ENCODE assay signal across 8 cellular contexts in the genomic region with DNA sequence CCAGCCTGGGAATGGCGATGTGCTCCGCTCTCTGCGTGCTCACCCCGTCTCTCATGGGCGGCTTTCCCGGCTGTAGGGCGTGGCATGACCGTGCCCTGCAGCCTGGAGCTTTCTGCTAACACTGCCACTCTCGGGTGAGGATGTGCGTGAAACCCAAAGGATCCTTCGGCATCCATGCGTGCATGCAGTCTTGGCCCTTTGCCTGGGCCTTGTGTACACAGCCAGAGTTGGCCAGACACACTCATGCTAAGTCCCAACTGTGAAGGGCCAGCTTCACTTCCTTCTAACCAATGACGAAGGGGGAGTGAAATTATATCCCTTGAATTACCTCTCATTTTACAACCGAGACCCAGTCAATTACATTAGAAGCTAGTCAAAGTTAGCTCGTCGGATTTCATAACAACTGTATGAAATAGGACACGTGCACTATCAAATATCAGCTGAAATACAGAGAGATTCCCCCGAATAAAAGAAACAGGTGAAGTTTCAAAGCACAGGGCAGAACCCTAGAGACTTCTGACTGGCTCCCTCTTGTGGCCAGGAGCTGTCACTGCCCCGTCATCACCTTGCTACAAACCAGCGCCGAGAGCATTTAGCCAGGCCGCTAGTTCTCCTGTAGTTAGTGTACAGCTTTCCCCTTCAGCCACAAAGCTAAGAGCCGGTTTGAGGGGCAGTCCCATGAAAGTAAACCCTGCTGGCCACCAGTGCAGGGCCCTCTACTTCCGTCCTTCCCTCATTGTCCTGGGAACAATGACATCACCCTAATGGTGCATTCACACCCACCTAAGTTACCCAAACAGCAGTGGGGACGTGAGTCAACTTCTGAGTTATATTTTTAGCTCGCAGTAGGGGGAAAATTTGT.
A peak's percentile ranks its signal among the peaks of the same experiment; 100 is the strongest.
DNase-seq lines count a peak whose midpoint lies in the region; ATAC-seq and TF ChIP-seq lines count a peak whose summit lies in the region.

No MANE protein-coding gene starts in this region.

- CTCF ChIA-PET in PC-9 (lab: Charles Lee), result interaction anchor here (0.5 to 1.8 kb wide), 9 partner anchors 64 to 696 kb away, joined by 3 to 12 read pairs (median 4); partner anchors contain the start of gene KCNK1

- H3K27ac ChIP-seq in PC-9 (no peak overlapping the region), testis (no peak overlapping the region)

- H3K79me2 ChIP-seq in PC-9 (ENCODE audit: low read depth), result no peaks in the 10 kb centered on the region

- H3K9me2 ChIP-seq in PC-9 (ENCODE audit: insufficient read depth), result no peaks in the 10 kb centered on the region

- no peaks in the 10 kb centered on the region for H4K20me1 ChIP-seq in PC-9 (ENCODE audit: insufficient read depth)

- peak; percentile 92 for TF ChIP-seq CTCF in PC-9 (conservative IDR thresholded peaks at IDR 0.05)
- peak; percentile 96 for TF ChIP-seq CTCF in fibroblast of pulmonary artery (IDR thresholded peaks at IDR 0.05; ENCODE audit: low read length, missing control alignments)
- peak; percentile 23 to 84 (median 49) for TF ChIP-seq CTCF in testis (IDR thresholded peaks at IDR 0.05)

- H3K4me3 ChIP-seq in PC-9 (no peak overlapping the region), fibroblast of pulmonary artery (replicated peaks; ENCODE audit: low read depth, low read length) (no peak overlapping the region), testis (no peak overlapping the region)

- intact Hi-C loops in PC-9 (cut with micrococcal nuclease; ENCODE audit: unreplicated experiment), result loop anchor here (1.0 to 5.0 kb wide), 3 partner anchors 156 to 913 kb away; no protein-coding TSS in a partner anchor
- intact Hi-C loops in testis (cut with DNase I; ENCODE audit: low total_unique reads), result no loop called here

- no peaks in the 10 kb centered on the region for H3K27me3 ChIP-seq in PC-9 (ENCODE audit: insufficient read depth, low read depth)
- no peaks in the 10 kb centered on the region for H3K27me3 ChIP-seq in testis

- TF ChIP-seq POLR2A in testis (IDR thresholded peaks at IDR 0.05), result no peak

- DNase-seq in DMS79 (lab: John Stamatoyannopoulos, UW) (peak; percentile 99), KG1 (lab: John Stamatoyannopoulos, UW) (peak; percentile 27), PC-9 (peak; percentile 58 to 67), fibroblast of pulmonary artery (ENCODE audit: low read depth) (peak; percentile 61), non-pigmented ciliary epithelial cell (ENCODE audit: low read depth) (peak; percentile 17), testis (peak; percentile 81)
- peak; percentile 79 to 82 for DNase-seq in activated T-cell treated with anti-CD3 and anti-CD28 coated beads, Interleukin-2, amount 50 U/mL, for 48 hours

- H3K4me1 ChIP-seq in PC-9 (replicated peaks; ENCODE audit: insufficient read depth) (peaks cover 2% of the 10 kb centered on the region), testis (no peaks in the 10 kb centered on the region)

- H2AFZ ChIP-seq in PC-9, result no peak overlapping the region

- 29 to 43% methylated on average over 23 to 26 of the region's 26 CpGs for WGBS in testis, 2 donors

- no TSS peak for BruUV-seq in PC-9 (replicated peaks; lab: Mats Ljungman, UMichigan)

- H3K4me2 ChIP-seq in PC-9, result peak overlapping the region; percentile 30; the same call in 1 of the 2 replicates

- ATAC-seq in GM21723 (IDR thresholded peaks at IDR 0.05; ENCODE audit: unreplicated experiment), result peak; percentile 93

- H3K9me3 ChIP-seq in PC-9 (ENCODE audit: insufficient read depth, low read depth), result no peaks in the 10 kb centered on the region
- no peaks in the 10 kb centered on the region for H3K9me3 ChIP-seq in testis

- H3K36me3 ChIP-seq in PC-9 (ENCODE audit: low read depth) (no peaks in the 10 kb centered on the region), testis (ENCODE audit: low read depth, missing control alignments) (no peaks in the 10 kb centered on the region)

- POLR2A ChIA-PET in PC-9 (lab: Charles Lee; ENCODE audit: unreplicated experiment), result interaction anchor here (0.6 kb wide), 2 partner anchors 63 to 800 kb away, joined by 4 read pairs; no protein-coding TSS in a partner anchor

- H3F3A ChIP-seq in PC-9 (ENCODE audit: insufficient read depth, low read depth), result no peaks in the 10 kb centered on the region

Comparison
In these comparisons a context has a peak if more than half of its experiments do, and no peak if none do; other contexts are left out.
1. DNase-seq: peak in every context shown above with its lines; median percentile 99 in DMS79; 81 in testis; 80 in activated T-cell treated with anti-CD3 and anti-CD28 coated beads, Interleukin-2, amount 50 U/mL, for 48 hours; 62 in PC-9; 61 in fibroblast of pulmonary artery; 27 in KG1; 17 in non-pigmented ciliary epithelial cell.